ENCODE assay signal across 8 cellular contexts in genomic region chr6:16769131-16769985, GRCh38. TPM values are rescaled to one million over a fixed set of nuclear protein-coding genes. Genes with fewer than 3 reads are reported as not detected.
DNase-seq lines count a peak whose midpoint lies in the region; ATAC-seq and TF ChIP-seq lines count a peak whose summit lies in the region.

No MANE protein-coding gene starts in this region.

- peak; percentile 87 for DNase-seq in GM04504 (ENCODE audit: low read depth)
- peak; percentile 85 for DNase-seq in LoVo (ENCODE audit: low spot score)
- DNase-seq in activated CD4-positive, alpha-beta T cell treated with anti-CD3 and anti-CD28 coated beads, Interleukin-2, amount 10 ng/mL, durations not matched to agents 24 days and 14 days: peak; percentile 90
- peak; percentile 55 to 61 (median 61) for DNase-seq in effector memory CD4-positive, alpha-beta T cell
- no peak for DNase-seq in osteocyte (ENCODE audit: extremely low spot score, unreplicated experiment)
- DNase-seq in vagina (ENCODE audit: extremely low spot score in 2 of 2): no peak
- no peak for DNase-seq in NCI-H2171 (lab: John Stamatoyannopoulos, UW)

- no peaks in the 10 kb centered on the region for H3K36me3 ChIP-seq in effector memory CD4-positive, alpha-beta T cell (ENCODE audit: control insufficient read depth, insufficient read depth, low read length)
- H3K36me3 ChIP-seq in vagina: no peaks in the 10 kb centered on the region

- H3K4me1 Mint-ChIP-seq in activated CD4-positive, alpha-beta T cell treated with anti-CD3 and anti-CD28 coated beads, Interleukin-2, amount 10 ng/mL, durations not matched to agents 24 days and 14 days: peaks cover 62% of the 10 kb centered on the region
- H3K4me1 Mint-ChIP-seq in osteocyte (ENCODE audit: unreplicated experiment): peaks cover 70% of the 10 kb centered on the region

- ATAC-seq in GM21737 (IDR thresholded peaks at IDR 0.05; ENCODE audit: unreplicated experiment): no peak

- TF ChIP-seq CTCF in osteocyte (IDR thresholded peaks at IDR 0.05) (no peak), vagina (IDR thresholded peaks at IDR 0.05) (no peak)

- H3K4me3 Mint-ChIP-seq in activated CD4-positive, alpha-beta T cell treated with anti-CD3 and anti-CD28 coated beads, Interleukin-2, amount 10 ng/mL, durations not matched to agents 24 days and 14 days: peak overlapping the region; percentile 2
- peak overlapping the region; percentile 34 for H3K4me3 Mint-ChIP-seq in osteocyte (ENCODE audit: unreplicated experiment)

- peaks cover 28% of the 10 kb centered on the region for H3K4me1 ChIP-seq in effector memory CD4-positive, alpha-beta T cell (ENCODE audit: control insufficient read depth, insufficient read depth, low read length, poor library complexity, severe bottlenecking)
- peaks cover 41% of the 10 kb centered on the region for H3K4me1 ChIP-seq in vagina

- peaks cover 10% of the 10 kb centered on the region for H3K36me3 Mint-ChIP-seq in activated CD4-positive, alpha-beta T cell treated with anti-CD3 and anti-CD28 coated beads, Interleukin-2, amount 10 ng/mL, durations not matched to agents 24 days and 14 days (ENCODE audit: low read depth)
- H3K36me3 Mint-ChIP-seq in osteocyte (ENCODE audit: unreplicated experiment): no peaks in the 10 kb centered on the region

- H3K4me3 ChIP-seq in effector memory CD4-positive, alpha-beta T cell (ENCODE audit: insufficient read depth, low read depth, low read length, poor library complexity, severe bottlenecking): no peak overlapping the region
- no peak overlapping the region for H3K4me3 ChIP-seq in vagina

- H3K27ac Mint-ChIP-seq in activated CD4-positive, alpha-beta T cell treated with anti-CD3 and anti-CD28 coated beads, Interleukin-2, amount 10 ng/mL, durations not matched to agents 24 days and 14 days: peak overlapping the region; percentile 15
- H3K27ac Mint-ChIP-seq in osteocyte (ENCODE audit: unreplicated experiment): peak overlapping the region; percentile 89

- no peaks in the 10 kb centered on the region for H3K9me3 Mint-ChIP-seq in activated CD4-positive, alpha-beta T cell treated with anti-CD3 and anti-CD28 coated beads, Interleukin-2, amount 10 ng/mL, durations not matched to agents 24 days and 14 days
- H3K9me3 Mint-ChIP-seq in osteocyte (ENCODE audit: unreplicated experiment): no peaks in the 10 kb centered on the region

- H3K27me3 ChIP-seq in effector memory CD4-positive, alpha-beta T cell (replicated peaks; ENCODE audit: control insufficient read depth, insufficient read depth, low read length, poor library complexity, severe bottlenecking): no peaks in the 10 kb centered on the region
- no peaks in the 10 kb centered on the region for H3K27me3 ChIP-seq in vagina

- no peaks in the 10 kb centered on the region for H3K9me3 ChIP-seq in effector memory CD4-positive, alpha-beta T cell (ENCODE audit: control insufficient read depth, low read length)
- H3K9me3 ChIP-seq in vagina: no peaks in the 10 kb centered on the region

- H3K27me3 Mint-ChIP-seq in activated CD4-positive, alpha-beta T cell treated with anti-CD3 and anti-CD28 coated beads, Interleukin-2, amount 10 ng/mL, durations not matched to agents 24 days and 14 days: peaks cover 2% of the 10 kb centered on the region
- no peaks in the 10 kb centered on the region for H3K27me3 Mint-ChIP-seq in osteocyte (ENCODE audit: unreplicated experiment)

- no peak for TF ChIP-seq POLR2A in vagina (IDR thresholded peaks at IDR 0.05)

- intact Hi-C loops in activated CD4-positive, alpha-beta T cell treated with anti-CD3 and anti-CD28 coated beads, Interleukin-2, amount 10 ng/mL, durations not matched to agents 24 days and 14 days (cut with micrococcal nuclease): loop anchor here (10.0 kb wide), 1 partner anchor 635 kb away; no protein-coding TSS in a partner anchor
- intact Hi-C loops in vagina (cut with DNase I): loop anchor here (10.0 kb wide), 2 partner anchors 225 to 365 kb away; no protein-coding TSS in a partner anchor

- peak overlapping the region; percentile 19 for H3K27ac ChIP-seq in effector memory CD4-positive, alpha-beta T cell (ENCODE audit: insufficient read depth, low read length, poor library complexity, severe bottlenecking)
- H3K27ac ChIP-seq in vagina: peak overlapping the region; percentile 34

RNA-seq across cellular contexts. Expression of gene ATXN1, which starts 8.1 kb away (rescaled TPM):
- total RNA-seq in activated CD4-positive, alpha-beta T cell treated with anti-CD3 and anti-CD28 coated beads, Interleukin-2, amount 10 ng/mL, durations not matched to agents 24 days and 14 days: 62.4 and 70.0 TPM in 2 replicates
- total RNA-seq in osteocyte (51.6 and 54.4 TPM in 2 replicates), vagina (43.2 TPM)

Comparison
In these comparisons a context has a peak if more than half of its experiments do, and no peak if none do; other contexts are left out.
1. DNase-seq: peak in GM04504 (single experiment), LoVo (single experiment), activated CD4-positive, alpha-beta T cell treated with anti-CD3 and anti-CD28 coated beads, Interleukin-2, amount 10 ng/mL, durations not matched to agents 24 days and 14 days (single experiment) and effector memory CD4-positive, alpha-beta T cell (3 of 3); none in osteocyte (single experiment), vagina (0 of 2) and NCI-H2171 (single experiment).